Comparison of ENCODE assay signal across 13 cellular contexts in the genomic region with DNA sequence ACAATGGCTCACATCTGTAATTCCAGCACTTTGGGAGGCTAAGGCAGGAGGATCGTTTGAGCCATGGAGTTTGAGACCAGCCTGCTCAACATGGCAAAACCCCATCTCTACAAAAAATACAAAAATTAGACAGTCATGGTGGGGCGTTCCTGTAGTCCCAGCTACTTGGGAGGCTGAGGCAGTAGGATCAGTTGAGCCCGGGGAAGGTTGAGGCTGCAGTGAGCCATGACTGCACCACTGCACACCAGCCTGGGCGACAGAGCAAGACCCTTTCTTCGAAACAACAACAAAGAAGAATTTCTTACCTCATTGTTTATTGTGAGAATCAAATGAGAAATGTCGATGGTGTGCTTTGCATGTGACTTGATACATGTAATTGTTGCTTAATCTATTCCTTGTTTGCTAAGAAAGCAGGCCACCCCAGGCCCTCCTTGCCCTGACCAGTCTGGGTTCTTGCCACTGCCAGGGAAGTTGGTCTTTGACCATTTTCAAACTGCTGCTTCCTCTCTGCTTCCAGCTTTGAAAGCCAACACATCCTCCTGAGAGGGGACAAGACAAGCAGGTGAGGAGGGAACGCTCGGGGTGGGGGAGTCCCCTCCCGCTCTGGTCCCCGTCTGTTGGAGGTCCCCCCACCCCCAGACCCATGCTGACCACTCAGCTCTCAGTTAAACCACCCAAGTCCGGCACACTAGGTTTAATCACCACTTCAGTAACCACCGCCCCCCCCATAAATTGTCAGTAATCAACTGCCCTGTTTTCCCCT. TPM values are rescaled to one million over a fixed set of nuclear protein-coding genes. Genes with fewer than 3 reads are reported as not detected.
A peak's percentile ranks its signal among the peaks of the same experiment; 100 is the strongest.
DNase-seq lines count a peak whose midpoint lies in the region; ATAC-seq and TF ChIP-seq lines count a peak whose summit lies in the region.
"Had no signal": no experiment of that assay in that cellular context is flagged by ENCODE, and none has a peak within 500 bp of the region (broad histone marks: within the 10 kb centered on the region; RNA-seq: fewer than 3 reads in every experiment).

No MANE protein-coding gene starts in this region.

- H3K79me1 ChIP-seq in mesenchymal stem cell (replicated peaks; ENCODE audit: low read length, poor library complexity, severe bottlenecking) = no peaks in the 10 kb centered on the region

- peaks cover 75% of the 10 kb centered on the region for H3K4me1 Mint-ChIP-seq in stimulated activated naive CD8-positive, alpha-beta T cell treated with anti-CD3 and anti-CD28 coated beads, Interleukin-15, Interleukin-2, amounts not matched to agents 100 ng/mL and 50 ng/mL, for 24 hours (ENCODE audit: low read depth)
- H3K4me1 Mint-ChIP-seq: endodermal cell had no signal

- H4K8ac ChIP-seq in mesenchymal stem cell (ENCODE audit: low read length) = peak overlapping the region; percentile 12

- H3K27me3 ChIP-seq in mesenchymal stem cell (ENCODE audit: control insufficient read depth in 1 of 2, insufficient read depth in 1 of 2, low read length in 2 of 2) = no peaks in the 10 kb centered on the region
- H3K27me3 ChIP-seq in vagina = no peaks in the 10 kb centered on the region
- no peaks in the 10 kb centered on the region for H3K27me3 ChIP-seq in SJCRH30
- no peaks in the 10 kb centered on the region for H3K27me3 ChIP-seq in upper lobe of right lung
- H3K27me3 ChIP-seq: ascending aorta had no signal

- intact Hi-C loops in vagina (cut with DNase I) = loop anchor here (10.0 kb wide), 1 partner anchor 180 kb away; a partner anchor contains a TSS
- intact Hi-C loops in upper lobe of right lung (cut with DNase I) = no loop called here

- no peaks in the 10 kb centered on the region for H3K27me3 Mint-ChIP-seq in stimulated activated naive CD8-positive, alpha-beta T cell treated with anti-CD3 and anti-CD28 coated beads, Interleukin-15, Interleukin-2, amounts not matched to agents 100 ng/mL and 50 ng/mL, for 24 hours

- H3K14ac ChIP-seq in mesenchymal stem cell (ENCODE audit: low read length in 2 of 2) = no peak overlapping the region

- no peak overlapping the region for H2BK120ac ChIP-seq in mesenchymal stem cell (ENCODE audit: low read depth, low read length)

- no peak overlapping the region for H3K4ac ChIP-seq in mesenchymal stem cell (ENCODE audit: low read depth in 1 of 2, low read length in 2 of 2)

- WGBS in mesenchymal stem cell = 89% methylated on average over 7 of the region's 12 CpGs

- no peak overlapping the region for H2BK15ac ChIP-seq in mesenchymal stem cell (ENCODE audit: low read depth, poor library complexity, severe bottlenecking)

- H3K9me3 Mint-ChIP-seq in stimulated activated naive CD8-positive, alpha-beta T cell treated with anti-CD3 and anti-CD28 coated beads, Interleukin-15, Interleukin-2, amounts not matched to agents 100 ng/mL and 50 ng/mL, for 24 hours = no peaks in the 10 kb centered on the region
- no peaks in the 10 kb centered on the region for H3K9me3 Mint-ChIP-seq in activated naive CD4-positive, alpha-beta T cell treated with anti-CD3 and anti-CD28 coated beads, Interleukin-2, amount 50 U/mL, for 72 hours
- H3K9me3 Mint-ChIP-seq: endodermal cell had no signal

- DNase-seq in stimulated activated naive CD8-positive, alpha-beta T cell treated with anti-CD3 and anti-CD28 coated beads, Interleukin-15, Interleukin-2, amounts not matched to agents 100 U/mL and 50 U/mL, for 24 hours = no peak
- no peak for DNase-seq in activated naive CD4-positive, alpha-beta T cell treated with anti-CD3 and anti-CD28 coated beads, Interleukin-2, amount 50 U/mL, for 72 hours (ENCODE audit: low spot score in 2 of 2)
- DNase-seq in mesenchymal stem cell (peak; percentile 11), vagina (ENCODE audit: extremely low spot score in 2 of 2) (no peak), SJCRH30 (no peak), upper lobe of right lung (no peak)
- DNase-seq in stimulated activated naive CD4-positive, alpha-beta T cell (lab: John Stamatoyannopoulos, UW) = no peak
- DNase-seq: activated CD8-positive, alpha-beta memory T cell treated with anti-CD3 and anti-CD28 coated beads for 24 hours; NCI-H2029 had no signal

- H2AFZ ChIP-seq in mesenchymal stem cell (ENCODE audit: low read depth, low read length) = no peak overlapping the region

- H3K9me3 ChIP-seq in mesenchymal stem cell (ENCODE audit: control insufficient read depth, low read length) (no peaks in the 10 kb centered on the region), vagina (no peaks in the 10 kb centered on the region), SJCRH30 (replicated peaks) (no peaks in the 10 kb centered on the region), upper lobe of right lung (no peaks in the 10 kb centered on the region)
- H3K9me3 ChIP-seq: ascending aorta had no signal

- H3K23ac ChIP-seq in mesenchymal stem cell (ENCODE audit: low read length in 2 of 2) = no peak overlapping the region

- no peak overlapping the region for H3K4me3 ChIP-seq in mesenchymal stem cell (ENCODE audit: insufficient read depth in 1 of 2, low read depth in 1 of 2, low read length in 2 of 2)
- no peak overlapping the region for H3K4me3 ChIP-seq in vagina
- H3K4me3 ChIP-seq in SJCRH30 = no peak overlapping the region
- H3K4me3 ChIP-seq in upper lobe of right lung = no peak overlapping the region

- TF ChIP-seq CTCF in vagina (IDR thresholded peaks at IDR 0.05) (no peak), upper lobe of right lung (IDR thresholded peaks at IDR 0.05) (no peak)

- H2BK5ac ChIP-seq in mesenchymal stem cell (ENCODE audit: low read depth, low read length, poor library complexity, severe bottlenecking) = no peak overlapping the region

- H2AK5ac ChIP-seq in mesenchymal stem cell (ENCODE audit: low read length, severe bottlenecking) = no peak overlapping the region

- no peak overlapping the region for H3K27ac ChIP-seq in mesenchymal stem cell (ENCODE audit: low read length, poor library complexity, severe bottlenecking)
- peak overlapping the region; percentile 20 for H3K27ac ChIP-seq in vagina
- no peak overlapping the region for H3K27ac ChIP-seq in SJCRH30
- H3K27ac ChIP-seq in upper lobe of right lung = no peak overlapping the region
- H3K27ac ChIP-seq: ascending aorta, KMS-11 had no signal

- H3K4me1 ChIP-seq in mesenchymal stem cell (ENCODE audit: control insufficient read depth, insufficient read depth, low read depth, low read length) (peaks cover 13% of the 10 kb centered on the region), vagina (no peaks in the 10 kb centered on the region), SJCRH30 (peaks cover 10% of the 10 kb centered on the region), upper lobe of right lung (peaks cover 15% of the 10 kb centered on the region)
- H3K4me1 ChIP-seq: ascending aorta had no signal

- ATAC-seq in stimulated activated naive CD8-positive, alpha-beta T cell treated with anti-CD3 and anti-CD28 coated beads, Interleukin-15, Interleukin-2, amounts not matched to agents 100 U/mL and 50 U/mL, for 24 hours = no peak
- ATAC-seq in activated naive CD4-positive, alpha-beta T cell treated with anti-CD3 and anti-CD28 coated beads, Interleukin-2, amount 50 U/mL, for 72 hours = no peak
- no peak for ATAC-seq in upper lobe of right lung

- TF ChIP-seq POLR2A in vagina (IDR thresholded peaks at IDR 0.05) = no peak

- peaks cover 66% of the 10 kb centered on the region for H3K36me3 Mint-ChIP-seq in stimulated activated naive CD8-positive, alpha-beta T cell treated with anti-CD3 and anti-CD28 coated beads, Interleukin-15, Interleukin-2, amounts not matched to agents 100 ng/mL and 50 ng/mL, for 24 hours (ENCODE audit: low read depth)
- peaks cover 35 to 54% of the 10 kb centered on the region in 2 donors for H3K36me3 Mint-ChIP-seq in activated naive CD4-positive, alpha-beta T cell treated with anti-CD3 and anti-CD28 coated beads, Interleukin-2, amount 50 U/mL, for 72 hours

- peak overlapping the region; percentile 1 to 34 for H3K18ac ChIP-seq in mesenchymal stem cell (ENCODE audit: low read depth in 1 of 2, low read length in 2 of 2)

- peak overlapping the region; percentile 11 for H4K91ac ChIP-seq in mesenchymal stem cell (ENCODE audit: low read length)

- H3K4me3 Mint-ChIP-seq in stimulated activated naive CD8-positive, alpha-beta T cell treated with anti-CD3 and anti-CD28 coated beads, Interleukin-15, Interleukin-2, amounts not matched to agents 100 ng/mL and 50 ng/mL, for 24 hours = peak overlapping the region; percentile 23
- H3K4me3 Mint-ChIP-seq: endodermal cell had no signal

- peaks cover 10 to 93% of the 10 kb centered on the region in 2 experiments for H3K36me3 ChIP-seq in mesenchymal stem cell (ENCODE audit: control insufficient read depth in 1 of 2, insufficient read depth in 2 of 2, low read depth in 1 of 2, low read length in 2 of 2)
- H3K36me3 ChIP-seq in vagina = peaks cover 0 to 10% of the 10 kb centered on the region in 2 donors
- no peaks in the 10 kb centered on the region for H3K36me3 ChIP-seq in SJCRH30
- H3K36me3 ChIP-seq in upper lobe of right lung = peaks cover 8% of the 10 kb centered on the region

- peak overlapping the region; percentile 41 for H3K4me2 ChIP-seq in mesenchymal stem cell (ENCODE audit: low read length, poor library complexity, severe bottlenecking)
- H3K4me2 ChIP-seq: KMS-11 had no signal

- peak overlapping the region; percentile 90 for H3K27ac Mint-ChIP-seq in stimulated activated naive CD8-positive, alpha-beta T cell treated with anti-CD3 and anti-CD28 coated beads, Interleukin-15, Interleukin-2, amounts not matched to agents 100 ng/mL and 50 ng/mL, for 24 hours
- H3K27ac Mint-ChIP-seq in activated naive CD4-positive, alpha-beta T cell treated with anti-CD3 and anti-CD28 coated beads, Interleukin-2, amount 50 U/mL, for 72 hours = peak overlapping the region; percentile 84 to 89
- H3K27ac Mint-ChIP-seq: endodermal cell had no signal

- H3K9ac ChIP-seq in mesenchymal stem cell (ENCODE audit: low read length) = no peak overlapping the region
- H3K9ac ChIP-seq: KMS-11 had no signal

- peak overlapping the region; percentile 37 to 59 for H2BK12ac ChIP-seq in mesenchymal stem cell (ENCODE audit: low read length in 2 of 2)

RNA-seq across cellular contexts. Expression of a gene that starts 47.3 kb away (rescaled TPM):
- 10 to 100 TPM in 1 of 2 donors, 1 to 10 TPM in 1; 5.1 to 11.5 TPM for total RNA-seq in activated naive CD4-positive, alpha-beta T cell treated with anti-CD3 and anti-CD28 coated beads, Interleukin-2, amount 50 U/mL, for 72 hours
- 37.6 TPM for polyA plus RNA-seq in mesenchymal stem cell (2013, experiment 1 of 2)
- 39.4 TPM for polyA plus RNA-seq in mesenchymal stem cell (2013, experiment 2 of 2)
- 40.3 TPM for total RNA-seq in vagina
- total RNA-seq in SJCRH30 (2014; rRNA removed; shearing (Covaris generic)) = 33.1 and 39.0 TPM in 2 replicates
- 64.5 TPM for total RNA-seq in upper lobe of right lung

RNA-seq across cellular contexts. Expression of a gene that starts 55.8 kb away (rescaled TPM):
- total RNA-seq in activated naive CD4-positive, alpha-beta T cell treated with anti-CD3 and anti-CD28 coated beads, Interleukin-2, amount 50 U/mL, for 72 hours = 100 to 1,000 TPM; 231 to 254 TPM
- 10.4 TPM for polyA plus RNA-seq in mesenchymal stem cell (2013, experiment 1 of 2)
- 10.5 TPM for polyA plus RNA-seq in mesenchymal stem cell (2013, experiment 2 of 2)
- 114 TPM for total RNA-seq in vagina
- 1.5 and 2.9 TPM in 2 replicates for total RNA-seq in SJCRH30 (2014; rRNA removed; shearing (Covaris generic))
- 44.9 TPM for total RNA-seq in upper lobe of right lung

Comparison
In these comparisons a context has a peak if more than half of its experiments do, and no peak if none do; other contexts are left out.
1. RNA of a gene that starts 55.8 kb away (total RNA-seq): 231 to 254 TPM in activated naive CD4-positive, alpha-beta T cell treated with anti-CD3 and anti-CD28 coated beads, Interleukin-2, amount 50 U/mL, for 72 hours, 114 TPM in vagina (single experiment) and 44.9 TPM in upper lobe of right lung (single experiment); 1.5 to 2.9 TPM in SJCRH30; every median in the first group is over 10 times any median in the second.